Comparison of ENCODE assay signal across 8 cellular contexts in the genomic region with DNA sequence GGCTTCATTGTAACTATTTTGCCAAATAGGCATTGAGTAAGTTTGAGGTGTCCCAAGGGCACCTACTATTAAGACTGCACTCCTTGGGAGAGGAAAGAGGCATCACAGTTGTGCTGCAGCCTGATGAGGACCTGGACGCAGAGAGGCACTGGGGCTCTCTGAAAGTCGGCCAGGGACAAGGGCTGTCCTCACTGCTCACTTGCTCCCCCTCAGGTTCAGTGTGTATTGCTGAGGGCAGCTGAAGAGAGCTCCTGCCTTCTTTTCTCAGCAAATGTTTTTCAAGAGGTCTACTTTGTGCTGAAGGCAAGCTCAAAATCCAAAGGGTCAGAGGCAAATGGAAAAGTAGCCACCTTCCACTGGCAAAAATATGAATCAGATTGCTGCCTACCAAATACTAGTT.
A peak's percentile ranks its signal among the peaks of the same experiment; 100 is the strongest.
DNase-seq lines count a peak whose midpoint lies in the region; ATAC-seq and TF ChIP-seq lines count a peak whose summit lies in the region.

No MANE protein-coding gene starts in this region.

- peak overlapping the region; percentile 38 for H2AFZ ChIP-seq in neural progenitor cell (replicated peaks)

- H4K20me1 ChIP-seq in neural progenitor cell (ENCODE audit: low read depth): no peaks in the 10 kb centered on the region

- no peak overlapping the region for H3K27ac ChIP-seq in neural progenitor cell
- H3K27ac ChIP-seq in left ventricle myocardium inferior (replicated peaks): no peak overlapping the region

- no peaks in the 10 kb centered on the region for H3K79me2 ChIP-seq in neural progenitor cell (ENCODE audit: low read depth)

- no peak overlapping the region for H3K4me3 Mint-ChIP-seq in neural progenitor cell

- H3K4me3 ChIP-seq in LNCaP clone FGC (ENCODE audit: low read depth, low read length): no peak overlapping the region
- no peak overlapping the region for H3K4me3 ChIP-seq in cardiac fibroblast (replicated peaks in 1 of 2; ENCODE audit: low read depth in 2 of 2, low read length in 2 of 2)
- H3K4me3 ChIP-seq in neural progenitor cell: no peak overlapping the region
- no peak overlapping the region for H3K4me3 ChIP-seq in left ventricle myocardium inferior

- H3K36me3 Mint-ChIP-seq in neural progenitor cell: no peaks in the 10 kb centered on the region

- intact Hi-C loops in left ventricle myocardium inferior (cut with micrococcal nuclease): no loop called here

- no peaks in the 10 kb centered on the region for H3K36me3 ChIP-seq in neural progenitor cell
- no peaks in the 10 kb centered on the region for H3K36me3 ChIP-seq in left ventricle myocardium inferior

- H3K9ac ChIP-seq in neural progenitor cell: no peak overlapping the region

- no peaks in the 10 kb centered on the region for H3K27me3 Mint-ChIP-seq in neural progenitor cell (ENCODE audit: insufficient read depth, low read depth)

- H3K4me1 ChIP-seq in neural progenitor cell (no peaks in the 10 kb centered on the region), left ventricle myocardium inferior (no peaks in the 10 kb centered on the region)

- H3K9me3 ChIP-seq in neural progenitor cell (ENCODE audit: low read depth) (no peaks in the 10 kb centered on the region), left ventricle myocardium inferior (replicated peaks) (no peaks in the 10 kb centered on the region)

- H3K4me1 Mint-ChIP-seq in neural progenitor cell: no peaks in the 10 kb centered on the region

- H3K27ac Mint-ChIP-seq in neural progenitor cell: no peak overlapping the region

- H3K27me3 ChIP-seq in neural progenitor cell: no peaks in the 10 kb centered on the region
- H3K27me3 ChIP-seq in left ventricle myocardium inferior (ENCODE audit: low read depth): no peaks in the 10 kb centered on the region

- no peak for DNase-seq in LNCaP clone FGC (ENCODE audit: low read depth)
- DNase-seq in cardiac fibroblast (ENCODE audit: low read depth in 2 of 2): peak; percentile 34 to 41
- peak; percentile 81 for DNase-seq in neural progenitor cell (ENCODE audit: low spot score)
- no peak for DNase-seq in NCI-H1092 treated with DMSO at 0.1 percent for 48 hours (lab: John Stamatoyannopoulos, UW)
- DNase-seq in activated CD4-positive, CD25-positive, alpha-beta regulatory T cell (lab: John Stamatoyannopoulos, UW): no peak
- DNase-seq in left ventricle myocardium inferior: no peak

- no peak overlapping the region for H3K4me2 ChIP-seq in neural progenitor cell

- H3K9me3 Mint-ChIP-seq in neural progenitor cell: no peaks in the 10 kb centered on the region

- TF ChIP-seq CTCF in GM12873 (IDR thresholded peaks at IDR 0.05; ENCODE audit: insufficient read depth, low read depth, low read length, missing control alignments) (peak; percentile 56), LNCaP clone FGC (IDR thresholded peaks at IDR 0.05; ENCODE audit: control insufficient read depth, extremely low read depth, insufficient read depth) (peak; percentile 23; the same call in 1 of the 2 replicates), cardiac fibroblast (IDR thresholded peaks at IDR 0.05; ENCODE audit: low read depth, low read length) (peak; percentile 71), neural progenitor cell (IDR thresholded peaks at IDR 0.05) (peak; percentile 66), left ventricle myocardium inferior (IDR thresholded peaks at IDR 0.05; ENCODE audit: borderline replicate concordance) (no peak)

- H3F3A ChIP-seq in neural progenitor cell (ENCODE audit: low read depth): no peaks in the 10 kb centered on the region

- peak; percentile 84 for ATAC-seq in GM21619 (IDR thresholded peaks at IDR 0.05; ENCODE audit: unreplicated experiment)

Comparison
In these comparisons a context has a peak if more than half of its experiments do, and no peak if none do; other contexts are left out.
1. DNase-seq: peak in cardiac fibroblast (2 of 2) and neural progenitor cell (single experiment); none in LNCaP clone FGC (single experiment), NCI-H1092 treated with DMSO at 0.1 percent for 48 hours (single experiment), activated CD4-positive, CD25-positive, alpha-beta regulatory T cell (0 of 4) and left ventricle myocardium inferior (single experiment).